19 cellular contexts compared by ENCODE assay signal in genomic region chr5:132870801-132871200, GRCh38. TPM values are rescaled to one million over a fixed set of nuclear protein-coding genes. Genes with fewer than 3 reads are reported as not detected.
DNase-seq lines count a peak whose midpoint lies in the region; ATAC-seq and TF ChIP-seq lines count a peak whose summit lies in the region.
"Had no signal": no experiment of that assay in that cellular context is flagged by ENCODE, and none has a peak within 500 bp of the region (broad histone marks: within the 10 kb centered on the region; RNA-seq: fewer than 3 reads in every experiment).

No MANE protein-coding gene starts in this region.

- peaks cover 83% of the 10 kb centered on the region for H3K36me3 Mint-ChIP-seq in stimulated activated effector memory CD8-positive, alpha-beta T cell treated with anti-CD3 and anti-CD28 coated beads, Interleukin-12 subunit alpha, Interleukin-12 subunit beta, amount 100 ng/mL, for 72 hours

- H3K4me3 ChIP-seq in cardiac muscle cell, result no peak overlapping the region
- no peak overlapping the region for H3K4me3 ChIP-seq in left ventricle myocardium inferior
- no peak overlapping the region for H3K4me3 ChIP-seq in right lobe of liver
- no peak overlapping the region for H3K4me3 ChIP-seq in adrenal gland
- H3K4me3 ChIP-seq: gastrocnemius medialis, GM12878, testis had no signal

- TF ChIP-seq CTCF in cardiac muscle cell (IDR thresholded peaks at IDR 0.05; ENCODE audit: low read depth, low read length) (no peak), left ventricle myocardium inferior (IDR thresholded peaks at IDR 0.05; ENCODE audit: borderline replicate concordance) (no peak), right lobe of liver (IDR thresholded peaks at IDR 0.05) (no peak), adrenal gland (IDR thresholded peaks at IDR 0.05) (no peak)

- TF ChIP-seq POLR2A in right lobe of liver (IDR thresholded peaks at IDR 0.05), result peak; percentile 58
- TF ChIP-seq POLR2A in adrenal gland (IDR thresholded peaks at IDR 0.05), result no peak

- intact Hi-C loops in left ventricle myocardium inferior (cut with micrococcal nuclease) (no loop called here), right lobe of liver (cut with DNase I) (loop anchor here in 1 of 2 donors (5.0 kb wide), 1 partner anchor 34 kb away; no protein-coding TSS in a partner anchor), adrenal gland (cut with DNase I) (no loop called here)

- H3K9me3 ChIP-seq in cardiac muscle cell (ENCODE audit: low read depth) (no peaks in the 10 kb centered on the region), left ventricle myocardium inferior (replicated peaks) (no peaks in the 10 kb centered on the region), right lobe of liver (no peaks in the 10 kb centered on the region), adrenal gland (replicated peaks in 1 of 3) (no peaks in the 10 kb centered on the region)
- H3K9me3 ChIP-seq: gastrocnemius medialis, neutrophil, testis had no signal

- H3K27ac Mint-ChIP-seq in stimulated activated effector memory CD8-positive, alpha-beta T cell treated with anti-CD3 and anti-CD28 coated beads, Interleukin-12 subunit alpha, Interleukin-12 subunit beta, amount 100 ng/mL, for 72 hours, result peak overlapping the region; percentile 89

- H3K4me1 ChIP-seq in cardiac muscle cell (ENCODE audit: low read depth), result peaks cover 22% of the 10 kb centered on the region
- H3K4me1 ChIP-seq in left ventricle myocardium inferior, result peaks cover 59% of the 10 kb centered on the region
- H3K4me1 ChIP-seq in right lobe of liver, result peaks cover 2 to 60% (median 23%) of the 10 kb centered on the region in 4 donors
- H3K4me1 ChIP-seq in adrenal gland (replicated peaks in 1 of 2), result peaks cover 9 to 12% of the 10 kb centered on the region in 2 donors
- H3K4me1 ChIP-seq: testis had no signal

- H3K4me1 Mint-ChIP-seq in stimulated activated effector memory CD8-positive, alpha-beta T cell treated with anti-CD3 and anti-CD28 coated beads, Interleukin-12 subunit alpha, Interleukin-12 subunit beta, amount 100 ng/mL, for 72 hours, result peaks cover 24% of the 10 kb centered on the region

- H3K36me3 ChIP-seq in cardiac muscle cell, result peaks cover 10% of the 10 kb centered on the region
- peaks cover 47% of the 10 kb centered on the region for H3K36me3 ChIP-seq in left ventricle myocardium inferior
- H3K36me3 ChIP-seq in right lobe of liver, result peaks cover 2 to 34% (median 15%) of the 10 kb centered on the region in 4 donors
- H3K36me3 ChIP-seq in adrenal gland (replicated peaks in 1 of 2), result peaks cover 0 to 44% of the 10 kb centered on the region in 2 donors

- H3K9me3 Mint-ChIP-seq in stimulated activated effector memory CD8-positive, alpha-beta T cell treated with anti-CD3 and anti-CD28 coated beads, Interleukin-12 subunit alpha, Interleukin-12 subunit beta, amount 100 ng/mL, for 72 hours, result no peaks in the 10 kb centered on the region

- DNase-seq in cardiac muscle cell (ENCODE audit: low read depth in 1 of 2, low spot score in 1 of 2) (no peak), left ventricle myocardium inferior (no peak), right lobe of liver (peak in 1 of 3 donors; percentile 52), adrenal gland (no peak)
- no peak for DNase-seq in stimulated activated effector memory CD8-positive, alpha-beta T cell treated with anti-CD3 and anti-CD28 coated beads, Interleukin-12 subunit alpha, Interleukin-12 subunit beta, amount 100 ng/mL, for 72 hours (ENCODE audit: low spot score in 2 of 2)
- DNase-seq: activated CD4-positive, CD25-positive, alpha-beta regulatory T cell treated with anti-CD3 and anti-CD28 coated beads, Interleukin-2, amount 50 U/mL, for 72 hours; activated gamma-delta T cell; anterior cingulate cortex; gastrocnemius medialis; GF-D8; mesendoderm; NCI-H1105 treated with DMSO at 0.1 percent for 48 hours; NCI-H526 treated with DMSO at 0.1 percent for 48 hours; retina; testis had no signal

- H3K27ac ChIP-seq in cardiac muscle cell (peak overlapping the region; percentile 85), left ventricle myocardium inferior (replicated peaks) (no peak overlapping the region), right lobe of liver (peak overlapping the region; percentile 52 to 96 (median 61)), adrenal gland (no peak overlapping the region)
- H3K27ac ChIP-seq: neutrophil had no signal

- no peak overlapping the region for H3K4me3 Mint-ChIP-seq in stimulated activated effector memory CD8-positive, alpha-beta T cell treated with anti-CD3 and anti-CD28 coated beads, Interleukin-12 subunit alpha, Interleukin-12 subunit beta, amount 100 ng/mL, for 72 hours

- H3K27me3 ChIP-seq in cardiac muscle cell, result no peaks in the 10 kb centered on the region
- no peaks in the 10 kb centered on the region for H3K27me3 ChIP-seq in left ventricle myocardium inferior (ENCODE audit: low read depth)
- no peaks in the 10 kb centered on the region for H3K27me3 ChIP-seq in right lobe of liver
- H3K27me3 ChIP-seq in adrenal gland, result no peaks in the 10 kb centered on the region
- H3K27me3 ChIP-seq: gastrocnemius medialis, neutrophil, testis had no signal

- ATAC-seq in right lobe of liver, result peak in 1 of 4 donors; percentile 1
- no peak for ATAC-seq in stimulated activated effector memory CD8-positive, alpha-beta T cell treated with anti-CD3 and anti-CD28 coated beads, Interleukin-12 subunit alpha, Interleukin-12 subunit beta, amount 100 ng/mL, for 72 hours
- ATAC-seq in GM18861 (IDR thresholded peaks at IDR 0.05; ENCODE audit: unreplicated experiment), result no peak
- ATAC-seq: esophagus mucosa, gastrocnemius medialis, GM12878 had no signal

- WGBS in right lobe of liver (ENCODE audit: insufficient coverage, low coverage, low lambda C conversion rate, missing lambda C conversion rate), result 12% methylated on average over 2 of the region's 2 CpGs
- 55 to 78% (median 65%) methylated on average over 2 of the region's 2 CpGs for WGBS in adrenal gland, 4 donors

RNA-seq across cellular contexts. Expression of gene LEAP2, which starts 2.7 kb away (rescaled TPM):
- total RNA-seq in cardiac muscle cell (1.2 and 3.1 TPM in 2 replicates), left ventricle myocardium inferior (1.9 TPM), right lobe of liver (100 to 1,000 TPM; 120 to 439 (median 214) TPM), adrenal gland (1 to 10 TPM in 3 of 8 donors, under 1 TPM in 3, not detected in 2; 0.39 to 1.7 (median 1.1) TPM)
- polyA plus RNA-seq in cardiac muscle cell (1.5 and 3.6 TPM in 2 replicates), adrenal gland (1 to 10 TPM in 2 of 3 donors, under 1 TPM in 1; 0.57 to 3.1 (median 1.8) TPM)

RNA-seq across cellular contexts. Expression of gene UQCRQ, which starts 4.4 kb away (rescaled TPM):
- 97.0 and 217 TPM in 2 replicates for total RNA-seq in cardiac muscle cell
- polyA plus RNA-seq in cardiac muscle cell, result 949 and 1,297 TPM in 2 replicates
- total RNA-seq in left ventricle myocardium inferior, result 1,839 TPM
- total RNA-seq in right lobe of liver, result 100 to 1,000 TPM; 488 to 702 (median 628) TPM
- 100 to 1,000 TPM; 141 to 801 (median 429) TPM for total RNA-seq in adrenal gland
- 100 to 1,000 TPM; 263 to 729 (median 538) TPM for polyA plus RNA-seq in adrenal gland

RNA-seq across cellular contexts. Expression of gene GDF9, which starts 4.5 kb away (rescaled TPM):
- total RNA-seq in cardiac muscle cell, result 0.14 and 0.45 TPM in 2 replicates
- 1.8 TPM in 1 of 2 replicates, not detected in the other for polyA plus RNA-seq in cardiac muscle cell
- total RNA-seq in left ventricle myocardium inferior, result 0.52 TPM
- total RNA-seq in right lobe of liver, result under 1 TPM; 0.20 to 0.71 (median 0.48) TPM
- 1 to 10 TPM in 2 of 8 donors, under 1 TPM in 6; 0.41 to 1.4 (median 0.62) TPM for total RNA-seq in adrenal gland
- polyA plus RNA-seq in adrenal gland, result 1 to 10 TPM in 2 of 3 donors, under 1 TPM in 1; 0.88 to 1.0 (median 1.0) TPM

RNA-seq across cellular contexts. Expression of gene SHROOM1, which starts 40.4 kb away (rescaled TPM):
- total RNA-seq in cardiac muscle cell (8.1 and 9.8 TPM in 2 replicates), left ventricle myocardium inferior (4.9 TPM), right lobe of liver (10 to 100 TPM; 29.5 to 96.1 (median 77.4) TPM), adrenal gland (10 to 100 TPM in 1 of 8 donors, 1 to 10 TPM in 7; 3.1 to 10.3 (median 5.3) TPM)
- polyA plus RNA-seq in cardiac muscle cell (13.3 TPM in 2 replicates), adrenal gland (10 to 100 TPM in 1 of 3 donors, 1 to 10 TPM in 2; 1.3 to 18.3 (median 6.7) TPM)

RNA-seq across cellular contexts. Expression of gene SOWAHA, which starts 57.7 kb away (rescaled TPM):
- 0.14 TPM in 1 of 2 replicates, not detected in the other for total RNA-seq in cardiac muscle cell
- not detected in 2 replicates for polyA plus RNA-seq in cardiac muscle cell
- total RNA-seq in left ventricle myocardium inferior, result not detected
- total RNA-seq in right lobe of liver, result 1 to 10 TPM in 5 of 6 experiments, under 1 TPM in 1; 0.95 to 4.7 (median 1.4) TPM
- 1 to 10 TPM in 2 of 8 donors, under 1 TPM in 3, not detected in 3; 0.16 to 1.8 (median 0.88) TPM for total RNA-seq in adrenal gland
- polyA plus RNA-seq in adrenal gland, result under 1 TPM; 0.17 to 0.90 (median 0.40) TPM

Comparison
In these comparisons a context has a peak if more than half of its experiments do, and no peak if none do; other contexts are left out.
1. H3K27ac ChIP-seq: peak in cardiac muscle cell (single experiment) and right lobe of liver (3 of 3); none in left ventricle myocardium inferior (single experiment) and adrenal gland (0 of 5).
2. RNA of gene LEAP2, which starts 2.7 kb away (total RNA-seq): 120 to 439 TPM in right lobe of liver; 1.2 to 3.1 TPM in cardiac muscle cell, 1.9 TPM in left ventricle myocardium inferior (single experiment) and 0.39 to 1.7 TPM in adrenal gland; every median in the first group is over 10 times any median in the second.